ENCODE assay signal across 2 cellular contexts in genomic region chr7:151197932-151198331, GRCh38.
TF ChIP-seq lines count a peak whose summit lies in the region.

No MANE protein-coding gene starts in this region.

TF ChIP-seq in HEK293, 187 proteins besides CTCF, POLR2A, EP300 and RAD21:
- peak; percentile 100 for TF ChIP-seq EGR2 (tag by site-specific recombination; IDR thresholded peaks at IDR 0.05; ENCODE audit: low read depth)
- no peak for TF ChIP-seq ZNF707 (tag by site-specific recombination; IDR thresholded peaks at IDR 0.05)
- no peak for TF ChIP-seq ZNF558 (tag by site-specific recombination; IDR thresholded peaks at IDR 0.05)
- TF ChIP-seq ZNF202 (tag by site-specific recombination; IDR thresholded peaks at IDR 0.05; ENCODE audit: borderline replicate concordance) = no peak
- TF ChIP-seq SCRT1 (tag by site-specific recombination; IDR thresholded peaks at IDR 0.05; ENCODE audit: borderline replicate concordance) = no peak
- TF ChIP-seq ZFHX2 (tag by site-specific recombination; conservative IDR thresholded peaks at IDR 0.05) = peak; percentile 97
- peak; percentile 81 for TF ChIP-seq ZNF366 (tag by site-specific recombination; conservative IDR thresholded peaks at IDR 0.05)

TF ChIP-seq in K562, 482 proteins besides CTCF, POLR2A, EP300 and RAD21:
- TF ChIP-seq ERF (CRISPR knock-in tag; IDR thresholded peaks at IDR 0.05) (no peak), TRIM25 (IDR thresholded peaks at IDR 0.05; ENCODE audit: borderline replicate concordance) (no peak), EGR1 (conservative IDR thresholded peaks at IDR 0.05) (0 out of 2 replicates have a peak, but pooled peaks have one; percentile 6)
